8 cellular contexts compared by ENCODE assay signal in genomic region chr12:120249875-120250795, GRCh38. TPM values are rescaled to one million over a fixed set of nuclear protein-coding genes. Genes with fewer than 3 reads are reported as not detected.
DNase-seq lines count a peak whose midpoint lies in the region; ATAC-seq and TF ChIP-seq lines count a peak whose summit lies in the region.
"Had no signal": no experiment of that assay in that cellular context is flagged by ENCODE, and none has a peak within 500 bp of the region (broad histone marks: within the 10 kb centered on the region; RNA-seq: fewer than 3 reads in every experiment).

No MANE protein-coding gene starts in this region.

- peak overlapping the region; percentile 43 to 88 (median 77) for H3K27ac ChIP-seq in stomach

- TF ChIP-seq EP300 in stomach (IDR thresholded peaks at IDR 0.05) = no peak

- peaks cover 21% of the 10 kb centered on the region for H3K4me1 ChIP-seq in Loucy (ENCODE audit: insufficient read depth, low read length, poor library complexity, severe bottlenecking)
- H3K4me1 ChIP-seq in stomach = peaks cover 52 to 99% (median 76%) of the 10 kb centered on the region in 4 donors

- H3K4me3 Mint-ChIP-seq in activated naive CD4-positive, alpha-beta T cell treated with anti-CD3 and anti-CD28 coated beads, Interleukin-2, amount 10 ng/mL, durations not matched to agents 7 days and 5 days = peak overlapping the region; percentile 54
- H3K4me3 Mint-ChIP-seq in immature natural killer cell = peak overlapping the region; percentile 79 to 92 (median 86)

- H3K27ac Mint-ChIP-seq in activated naive CD4-positive, alpha-beta T cell treated with anti-CD3 and anti-CD28 coated beads, Interleukin-2, amount 10 ng/mL, durations not matched to agents 7 days and 5 days = peak overlapping the region; percentile 92
- peak overlapping the region; percentile 91 to 99 (median 98) for H3K27ac Mint-ChIP-seq in immature natural killer cell

- H3K4me1 Mint-ChIP-seq in activated naive CD4-positive, alpha-beta T cell treated with anti-CD3 and anti-CD28 coated beads, Interleukin-2, amount 10 ng/mL, durations not matched to agents 7 days and 5 days = peaks cover 82% of the 10 kb centered on the region
- H3K4me1 Mint-ChIP-seq in immature natural killer cell = peaks cover 91% of the 10 kb centered on the region in 2 donors

- no peak for TF ChIP-seq POLR2A in stomach (IDR thresholded peaks at IDR 0.05)

- no peak for TF ChIP-seq CTCF in Loucy (conservative IDR thresholded peaks at IDR 0.05; ENCODE audit: low read length)
- TF ChIP-seq CTCF in stomach (IDR thresholded peaks at IDR 0.05) = no peak

- CTCF ChIA-PET in activated naive CD4-positive, alpha-beta T cell treated with anti-CD3 and anti-CD28 coated beads, Interleukin-2, amount 10 ng/mL, durations not matched to agents 7 days and 5 days (lab: Charles Lee) = interaction anchor here (0.9 to 30.5 kb wide), 4 partner anchors 13 to 49 kb away, joined by 3 to 773 read pairs (median 50); partner anchors contain the start of genes PXN and RPLP0

- peak; percentile 66 for DNase-seq in activated naive CD4-positive, alpha-beta T cell treated with anti-CD3 and anti-CD28 coated beads, Interleukin-2, amount 10 ng/mL, durations not matched to agents 7 days and 5 days
- DNase-seq in immature natural killer cell = peak; percentile 79 to 81 (median 79)
- no peak for DNase-seq in stomach
- DNase-seq in COLO668 (lab: John Stamatoyannopoulos, UW; ENCODE audit: unreplicated experiment) = no peak
- no peak for DNase-seq in globus pallidus (ENCODE audit: low spot score)
- DNase-seq: GOT3 had no signal

- no peaks in the 10 kb centered on the region for H3K79me2 ChIP-seq in Loucy (ENCODE audit: insufficient read depth, low read length)

- no peaks in the 10 kb centered on the region for H3K9me2 ChIP-seq in Loucy (replicated peaks; ENCODE audit: low read depth, low read length)

- H3K4me3 ChIP-seq in Loucy (ENCODE audit: low read length, poor library complexity, severe bottlenecking) = no peak overlapping the region
- peak overlapping the region in 2 of 4 donors; percentile 4 to 12 for H3K4me3 ChIP-seq in stomach

- peaks cover 63% of the 10 kb centered on the region for H3K36me3 Mint-ChIP-seq in activated naive CD4-positive, alpha-beta T cell treated with anti-CD3 and anti-CD28 coated beads, Interleukin-2, amount 10 ng/mL, durations not matched to agents 7 days and 5 days
- H3K36me3 Mint-ChIP-seq in immature natural killer cell = peaks cover 7 to 22% (median 10%) of the 10 kb centered on the region in 3 donors

- WGBS in stomach, 5 donors = 43 to 71% (median 60%) methylated on average over 7 to 8 of the region's 8 CpGs

- peaks cover 7% of the 10 kb centered on the region for H4K20me1 ChIP-seq in Loucy (ENCODE audit: insufficient read depth, low read length, poor library complexity, severe bottlenecking)

- H2AFZ ChIP-seq in Loucy (ENCODE audit: low read length) = no peak overlapping the region

- H3F3A ChIP-seq in Loucy (ENCODE audit: low read depth) = peaks cover 3% of the 10 kb centered on the region; the same call in 1 of the 2 replicates

- H3K27me3 ChIP-seq in Loucy (ENCODE audit: insufficient read depth, low read length, poor library complexity, severe bottlenecking) (peaks cover 70% of the 10 kb centered on the region), stomach (no peaks in the 10 kb centered on the region)

- no peaks in the 10 kb centered on the region for H3K27me3 Mint-ChIP-seq in activated naive CD4-positive, alpha-beta T cell treated with anti-CD3 and anti-CD28 coated beads, Interleukin-2, amount 10 ng/mL, durations not matched to agents 7 days and 5 days
- H3K27me3 Mint-ChIP-seq in immature natural killer cell (ENCODE audit: low read depth in 3 of 3) = peaks cover 24 to 37% (median 35%) of the 10 kb centered on the region in 3 donors

- H3K9me3 Mint-ChIP-seq in activated naive CD4-positive, alpha-beta T cell treated with anti-CD3 and anti-CD28 coated beads, Interleukin-2, amount 10 ng/mL, durations not matched to agents 7 days and 5 days = no peaks in the 10 kb centered on the region
- no peaks in the 10 kb centered on the region for H3K9me3 Mint-ChIP-seq in immature natural killer cell

- H3K36me3 ChIP-seq in Loucy (ENCODE audit: insufficient read depth, low read length) (no peaks in the 10 kb centered on the region), stomach (peaks cover 0 to 8% (median 2%) of the 10 kb centered on the region in 4 donors)

- intact Hi-C loops in stomach (cut with DNase I; ENCODE audit: low total_unique reads) = no loop called here

- no peak overlapping the region for H3K9ac ChIP-seq in Loucy (ENCODE audit: low read depth, low read length, poor library complexity, severe bottlenecking)

- H3K9me3 ChIP-seq in Loucy (ENCODE audit: insufficient read depth, low read depth, low read length) (no peaks in the 10 kb centered on the region), stomach (no peaks in the 10 kb centered on the region)

- no peak for ATAC-seq in GM18868 (IDR thresholded peaks at IDR 0.05; ENCODE audit: unreplicated experiment)

- peak overlapping the region; percentile 51 for H3K4me2 ChIP-seq in Loucy (ENCODE audit: low read depth, low read length, poor library complexity, severe bottlenecking)

RNA-seq across cellular contexts. Expression of gene PXN, which starts 15.4 kb away (rescaled TPM):
- polyA plus RNA-seq in immature natural killer cell (100 to 1,000 TPM; 132 to 310 (median 240) TPM), stomach (10 to 100 TPM; 27.2 to 46.7 (median 33.6) TPM)
- 100 to 1,000 TPM in 1 of 5 donors, 10 to 100 TPM in 4; 39.7 to 129 (median 58.9) TPM for total RNA-seq in stomach

RNA-seq across cellular contexts. Expression of gene RNU4-2, which starts 41.6 kb away (rescaled TPM):
- polyA plus RNA-seq in immature natural killer cell (10 to 100 TPM in 1 of 3 donors, not detected in 2; 70.0 TPM), stomach (not detected)
- total RNA-seq in stomach = under 1 TPM; under 0.01 TPM

RNA-seq across cellular contexts. Expression of gene RNU4-1, which starts 42.9 kb away (rescaled TPM):
- polyA plus RNA-seq in immature natural killer cell = not detected
- total RNA-seq in stomach = under 1 TPM in 4 of 5 donors, not detected in 1; under 0.01 TPM
- not detected for polyA plus RNA-seq in stomach

RNA-seq across cellular contexts. Expression of gene RPLP0, which starts 49.2 kb away (rescaled TPM):
- polyA plus RNA-seq in immature natural killer cell (1,000 to 10,000 TPM in 1 of 3 donors, 100 to 1,000 TPM in 2; 528 to 1,271 (median 768) TPM), stomach (1,000 to 10,000 TPM; 3,548 to 5,463 (median 4,617) TPM)
- 1,000 to 10,000 TPM; 1,405 to 2,743 (median 1,647) TPM for total RNA-seq in stomach

RNA-seq across cellular contexts. Expression of gene SIRT4, which starts 52.0 kb away (rescaled TPM):
- polyA plus RNA-seq in immature natural killer cell (1 to 10 TPM in 2 of 3 donors, not detected in 1; 1.5 to 1.9 TPM), stomach (1 to 10 TPM in 2 of 3 donors, not detected in 1; 1.3 to 2.2 TPM)
- total RNA-seq in stomach = 1 to 10 TPM in 4 of 5 donors, not detected in 1; 2.8 to 6.2 (median 5.3) TPM

Comparison
In these comparisons a context has a peak if more than half of its experiments do, and no peak if none do; other contexts are left out.
1. DNase-seq: peak in activated naive CD4-positive, alpha-beta T cell treated with anti-CD3 and anti-CD28 coated beads, Interleukin-2, amount 10 ng/mL, durations not matched to agents 7 days and 5 days (single experiment) and immature natural killer cell (3 of 3); none in stomach (single experiment), COLO668 (single experiment) and globus pallidus (single experiment).